In the genomic region with DNA sequence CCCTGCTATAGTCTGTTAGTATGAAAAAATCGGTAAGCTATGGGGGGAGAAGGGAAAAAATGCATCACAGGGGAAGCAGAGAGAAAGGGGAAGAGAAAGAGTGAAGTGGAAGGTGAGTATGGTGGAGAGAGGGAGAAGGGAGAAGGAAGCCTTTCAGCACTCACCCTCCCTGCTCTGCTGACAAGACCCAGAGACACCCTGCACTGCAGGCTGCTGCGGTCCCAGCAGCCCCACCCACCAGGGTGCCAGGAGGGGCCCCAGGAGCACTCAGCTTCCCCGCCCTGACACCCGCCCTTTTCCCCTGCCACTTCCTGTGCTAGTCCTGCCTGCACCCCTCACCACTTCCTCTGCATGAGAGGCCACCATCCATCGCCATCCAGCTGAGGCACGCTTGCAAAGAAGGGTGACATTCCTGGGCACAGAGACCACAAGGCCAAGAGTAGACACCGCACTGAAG, we compare ENCODE assay signal across 8 cellular contexts. TPM values are rescaled to one million over a fixed set of nuclear protein-coding genes. Genes with fewer than 3 reads are reported as not detected.
DNase-seq lines count a peak whose midpoint lies in the region; ATAC-seq and TF ChIP-seq lines count a peak whose summit lies in the region.

No MANE protein-coding gene starts in this region.

- H2AFZ ChIP-seq in SU-DHL-6 (ENCODE audit: low read depth, low read length, severe bottlenecking) (no peak overlapping the region), neuronal stem cell (ENCODE audit: low read length) (no peak overlapping the region)

- H3K4ac ChIP-seq in neuronal stem cell (ENCODE audit: low read length), result no peak overlapping the region

- H3K4me3 ChIP-seq in SU-DHL-6 (ENCODE audit: insufficient read depth, low read length, poor library complexity, severe bottlenecking) (peak overlapping the region; percentile 55), neuronal stem cell (ENCODE audit: low read length in 2 of 2) (no peak overlapping the region), upper lobe of left lung (peak overlapping the region in 3 of 4 donors; percentile 27 to 37 (median 31))

- no peak overlapping the region for H2BK12ac ChIP-seq in neuronal stem cell (ENCODE audit: low read length)

- H3K27me3 Mint-ChIP-seq in activated naive CD4-positive, alpha-beta T cell treated with anti-CD3 and anti-CD28 coated beads, Interleukin-2, amount 50 U/mL, for 24 hours, result no peaks in the 10 kb centered on the region

- H3K9me3 ChIP-seq in SU-DHL-6 (ENCODE audit: insufficient read depth, low read length), result no peaks in the 10 kb centered on the region
- no peaks in the 10 kb centered on the region for H3K9me3 ChIP-seq in neuronal stem cell (replicated peaks in 1 of 2; ENCODE audit: control insufficient read depth in 2 of 2, insufficient read depth in 1 of 2, low read depth in 1 of 2, low read length in 2 of 2)
- no peaks in the 10 kb centered on the region for H3K9me3 ChIP-seq in upper lobe of left lung

- H3K23ac ChIP-seq in neuronal stem cell (ENCODE audit: low read depth, low read length, poor library complexity), result no peak overlapping the region

- H3K14ac ChIP-seq in neuronal stem cell (ENCODE audit: low read length), result no peak overlapping the region

- H3K4me1 ChIP-seq in neuronal stem cell (ENCODE audit: control insufficient read depth in 2 of 2, insufficient read depth in 1 of 2, low read depth in 1 of 2, low read length in 2 of 2), result peaks cover 6 to 20% of the 10 kb centered on the region in 2 donors
- H3K4me1 ChIP-seq in upper lobe of left lung, result peaks cover 55 to 81% (median 70%) of the 10 kb centered on the region in 4 donors

- H3K79me2 ChIP-seq in SU-DHL-6 (ENCODE audit: insufficient read depth, low read length), result peaks cover 84% of the 10 kb centered on the region

- peak in 1 of 4 donors; percentile 5 for TF ChIP-seq POLR2A in upper lobe of left lung (IDR thresholded peaks at IDR 0.05)

- peaks cover 95% of the 10 kb centered on the region for H3K4me1 Mint-ChIP-seq in activated naive CD4-positive, alpha-beta T cell treated with anti-CD3 and anti-CD28 coated beads, Interleukin-2, amount 50 U/mL, for 24 hours

- H3K4me2 ChIP-seq in SU-DHL-6 (ENCODE audit: low read depth, low read length, poor library complexity, severe bottlenecking), result peak overlapping the region; percentile 86
- H3K4me2 ChIP-seq in neuronal stem cell (ENCODE audit: insufficient read depth, low read length, poor library complexity, severe bottlenecking), result no peak overlapping the region

- H3F3A ChIP-seq in SU-DHL-6 (ENCODE audit: insufficient read depth), result peaks cover 27% of the 10 kb centered on the region

- no peak overlapping the region for H2BK120ac ChIP-seq in neuronal stem cell (ENCODE audit: low read depth, low read length)

- H2AK5ac ChIP-seq in neuronal stem cell (ENCODE audit: low read depth, low read length), result no peak overlapping the region

- no peak overlapping the region for H4K91ac ChIP-seq in neuronal stem cell (ENCODE audit: low read depth, low read length, poor library complexity)

- no peak overlapping the region for H2BK5ac ChIP-seq in neuronal stem cell (ENCODE audit: low read length)

- H3K27ac ChIP-seq in SU-DHL-6 (ENCODE audit: low read depth, low read length) (peak overlapping the region; percentile 78), neuronal stem cell (replicated peaks; ENCODE audit: low read length) (no peak overlapping the region), upper lobe of left lung (peak overlapping the region; percentile 48 to 90 (median 82))

- H3K9ac ChIP-seq in SU-DHL-6 (ENCODE audit: low read length) (peak overlapping the region; percentile 56), neuronal stem cell (ENCODE audit: low read depth, low read length, poor library complexity) (no peak overlapping the region)

- ATAC-seq in GM18907 (IDR thresholded peaks at IDR 0.05; ENCODE audit: unreplicated experiment) (peak; percentile 63), HG03060 (IDR thresholded peaks at IDR 0.05; ENCODE audit: low read depth, unreplicated experiment) (peak; percentile 45), upper lobe of left lung (ENCODE audit: low FRiP score in 2 of 2) (peak; percentile 72 to 82)

- H3K36me3 ChIP-seq in SU-DHL-6 (ENCODE audit: low read length) (no peaks in the 10 kb centered on the region), neuronal stem cell (replicated peaks in 1 of 2; ENCODE audit: control insufficient read depth in 2 of 2, insufficient read depth in 2 of 2, low read length in 2 of 2) (no peaks in the 10 kb centered on the region), upper lobe of left lung (peaks cover 0 to 3% (median 0%) of the 10 kb centered on the region in 4 donors)

- H3K18ac ChIP-seq in neuronal stem cell (ENCODE audit: low read length), result no peak overlapping the region

- no CpG with 5 or more reads among the region's 7 CpGs for WGBS in neuronal stem cell (ENCODE audit: extremely low coverage in 2 of 2, insufficient read length in 2 of 2, insufficient replicate concordance in 1 of 2), 2 donors
- 12 to 41% methylated on average over 4 to 6 of the region's 7 CpGs for WGBS in upper lobe of left lung, 2 donors

- H3K27me3 ChIP-seq in SU-DHL-6 (ENCODE audit: low read length) (no peaks in the 10 kb centered on the region), neuronal stem cell (ENCODE audit: control insufficient read depth in 3 of 3, insufficient read depth in 3 of 3, low read depth in 1 of 3, low read length in 3 of 3) (no peaks in the 10 kb centered on the region), upper lobe of left lung (no peaks in the 10 kb centered on the region)

- H3K9me2 ChIP-seq in SU-DHL-6 (replicated peaks; ENCODE audit: insufficient read depth, low read length), result no peaks in the 10 kb centered on the region

- H3K4me3 Mint-ChIP-seq in activated naive CD4-positive, alpha-beta T cell treated with anti-CD3 and anti-CD28 coated beads, Interleukin-2, amount 50 U/mL, for 24 hours, result peak overlapping the region; percentile 86

- H3K27ac Mint-ChIP-seq in activated naive CD4-positive, alpha-beta T cell treated with anti-CD3 and anti-CD28 coated beads, Interleukin-2, amount 50 U/mL, for 24 hours, result peak overlapping the region; percentile 95

- no peaks in the 10 kb centered on the region for H3K9me3 Mint-ChIP-seq in activated naive CD4-positive, alpha-beta T cell treated with anti-CD3 and anti-CD28 coated beads, Interleukin-2, amount 50 U/mL, for 24 hours

- H3K36me3 Mint-ChIP-seq in activated naive CD4-positive, alpha-beta T cell treated with anti-CD3 and anti-CD28 coated beads, Interleukin-2, amount 50 U/mL, for 24 hours, result peaks cover 4% of the 10 kb centered on the region

- TF ChIP-seq CTCF in SU-DHL-6 (IDR thresholded peaks at IDR 0.05; ENCODE audit: insufficient read depth, low read length, poor library complexity, severe bottlenecking), result no peak
- TF ChIP-seq CTCF in upper lobe of left lung (IDR thresholded peaks at IDR 0.05), result no peak

- no peak for DNase-seq in neuronal stem cell (ENCODE audit: low spot score)
- peak; percentile 82 to 85 for DNase-seq in upper lobe of left lung
- DNase-seq in NCI-H146 (lab: John Stamatoyannopoulos, UW), result no peak
- no peak for DNase-seq in SHP77 (lab: John Stamatoyannopoulos, UW)

- peaks cover 2% of the 10 kb centered on the region for H3K79me1 ChIP-seq in neuronal stem cell (ENCODE audit: low read depth, low read length)

- peak overlapping the region; percentile 11 for H2BK15ac ChIP-seq in neuronal stem cell (ENCODE audit: low read length)

- no peaks in the 10 kb centered on the region for H4K20me1 ChIP-seq in SU-DHL-6 (ENCODE audit: low read depth, low read length)

- no peak overlapping the region for H4K8ac ChIP-seq in neuronal stem cell (ENCODE audit: low read depth, low read length)

- no peak for TF ChIP-seq EP300 in upper lobe of left lung (IDR thresholded peaks at IDR 0.05)

RNA-seq across cellular contexts. Expression of a gene that starts 12.7 kb away (rescaled TPM):
- 4.8 TPM for polyA plus RNA-seq in neuronal stem cell (2013, experiment 1 of 2)
- polyA plus RNA-seq in neuronal stem cell (2013, experiment 2 of 2), result 4.6 TPM
- total RNA-seq in upper lobe of left lung, result 100 to 1,000 TPM in 2 of 6 donors, 10 to 100 TPM in 4; 50.6 to 170 (median 60.5) TPM

RNA-seq across cellular contexts. Expression of a gene that starts 18.7 kb away (rescaled TPM):
- polyA plus RNA-seq in neuronal stem cell (2013, experiment 1 of 2), result 0.15 TPM
- polyA plus RNA-seq in neuronal stem cell (2013, experiment 2 of 2), result 0.47 TPM
- not detected for total RNA-seq in upper lobe of left lung

Comparison
In these comparisons a context has a peak if more than half of its experiments do, and no peak if none do; other contexts are left out.
1. H3K4me3 ChIP-seq: peak in SU-DHL-6 (single experiment) and upper lobe of left lung (3 of 4); none in neuronal stem cell (0 of 2).
2. DNase-seq: peak in upper lobe of left lung (2 of 2); none in neuronal stem cell (single experiment), NCI-H146 (single experiment) and SHP77 (0 of 2).
3. Peak in every context shown above with its lines, with median percentiles within 50 percentile points of each other: ATAC-seq.